In genomic region chr15:60476713-60477112, GRCh38 we compare ENCODE assay signal across 12 cellular contexts. TPM values are rescaled to one million over a fixed set of nuclear protein-coding genes. Genes with fewer than 3 reads are reported as not detected.
DNase-seq lines count a peak whose midpoint lies in the region; ATAC-seq and TF ChIP-seq lines count a peak whose summit lies in the region.
"Had no signal": no experiment of that assay in that cellular context is flagged by ENCODE, and none has a peak within 500 bp of the region (broad histone marks: within the 10 kb centered on the region; RNA-seq: fewer than 3 reads in every experiment).

No MANE protein-coding gene starts in this region.

- no peak for TF ChIP-seq CTCF in mammary epithelial cell (conservative IDR thresholded peaks at IDR 0.05 in 1 of 2, IDR thresholded peaks at IDR 0.05 in 1 of 2; ENCODE audit: extremely low read depth in 1 of 2, insufficient read depth in 1 of 2, low read depth in 1 of 2, low read length in 2 of 2)
- no peak for TF ChIP-seq CTCF in thyroid gland (IDR thresholded peaks at IDR 0.05)

- intact Hi-C loops in mammary epithelial cell (cut with micrococcal nuclease) = no loop called here
- intact Hi-C loops in thyroid gland (cut with DNase I) = no loop called here

- peak overlapping the region in 2 of 3 experiments; percentile 15 to 82 for H3K4me3 ChIP-seq in mammary epithelial cell (replicated peaks in 1 of 3; ENCODE audit: insufficient read depth in 1 of 3, low read depth in 2 of 3, low read length in 3 of 3)
- no peak overlapping the region for H3K4me3 ChIP-seq in thyroid gland (replicated peaks in 1 of 3)

- peak overlapping the region; percentile 11 for H3K4me3 Mint-ChIP-seq in activated CD4-positive, alpha-beta T cell treated with anti-CD3 and anti-CD28 coated beads, Interleukin-2, amount 10 ng/mL, durations not matched to agents 7 days and 5 days

- no peak for ATAC-seq in HG03139 (IDR thresholded peaks at IDR 0.05; ENCODE audit: unreplicated experiment)

- no peak overlapping the region for H3K27ac Mint-ChIP-seq in activated CD4-positive, alpha-beta T cell treated with anti-CD3 and anti-CD28 coated beads, Interleukin-2, amount 10 ng/mL, durations not matched to agents 7 days and 5 days

- no peaks in the 10 kb centered on the region for H3K9me3 Mint-ChIP-seq in activated CD4-positive, alpha-beta T cell treated with anti-CD3 and anti-CD28 coated beads, Interleukin-2, amount 10 ng/mL, durations not matched to agents 7 days and 5 days

- peak overlapping the region; percentile 86 for H3K27ac ChIP-seq in mammary epithelial cell (ENCODE audit: insufficient read depth, low read depth, low read length)
- H3K27ac ChIP-seq in thyroid gland = peak overlapping the region in 1 of 3 donors; percentile 98
- H3K27ac ChIP-seq: brain microvascular endothelial cell had no signal

- H3K36me3 ChIP-seq in mammary epithelial cell (ENCODE audit: insufficient read depth, low read length) = peaks cover 4% of the 10 kb centered on the region
- peaks cover 0 to 4% of the 10 kb centered on the region in 2 donors for H3K36me3 ChIP-seq in thyroid gland

- H3K4me2 ChIP-seq in mammary epithelial cell (ENCODE audit: insufficient read depth, low read depth, low read length) = peak overlapping the region; percentile 97

- H3K9ac ChIP-seq in mammary epithelial cell (ENCODE audit: insufficient read depth, low read length) = no peak overlapping the region

- no peaks in the 10 kb centered on the region for H3K27me3 ChIP-seq in mammary epithelial cell (ENCODE audit: insufficient read depth, low read length)
- H3K27me3 ChIP-seq in thyroid gland = no peaks in the 10 kb centered on the region
- H3K27me3 ChIP-seq: brain microvascular endothelial cell had no signal

- dilution Hi-C loops in mammary epithelial cell (cut with HindIII; ENCODE audit: low sequenced_read_pairs) = no loop called here

- WGBS in mammary epithelial cell (ENCODE audit: low coverage, missing lambda C conversion rate) = 17% methylated on average over 3 of the region's 3 CpGs
- WGBS in thyroid gland, 2 donors = 46 to 50% methylated on average over 3 of the region's 3 CpGs

- POLR2A ChIA-PET in activated CD4-positive, alpha-beta T cell treated with anti-CD3 and anti-CD28 coated beads, Interleukin-2, amount 10 ng/mL, durations not matched to agents 7 days and 5 days (lab: Charles Lee) = interaction anchor here (0.7 kb wide), 1 partner anchor 162 kb away, joined by 5 read pairs; no protein-coding TSS in a partner anchor

- peaks cover 45% of the 10 kb centered on the region for H3K79me2 ChIP-seq in mammary epithelial cell (ENCODE audit: insufficient read depth, low read length)

- no peaks in the 10 kb centered on the region for H4K20me1 ChIP-seq in mammary epithelial cell (ENCODE audit: insufficient read depth, low read length)

- H3K4me1 ChIP-seq in mammary epithelial cell (ENCODE audit: insufficient read depth, low read length) = peaks cover 25% of the 10 kb centered on the region
- H3K4me1 ChIP-seq in thyroid gland = peaks cover 39 to 41% of the 10 kb centered on the region in 2 donors

- CTCF ChIA-PET in activated CD4-positive, alpha-beta T cell treated with anti-CD3 and anti-CD28 coated beads, Interleukin-2, amount 10 ng/mL, durations not matched to agents 7 days and 5 days (lab: Charles Lee) = interaction anchor here (1.0 kb wide), 1 partner anchor 18 kb away, joined by 3 read pairs; no protein-coding TSS in a partner anchor
- CTCF ChIA-PET in mammary epithelial cell (lab: Charles Lee; ENCODE audit: low non-redundant PET) = no interaction called here

- TF ChIP-seq POLR2A in thyroid gland (IDR thresholded peaks at IDR 0.05) = no peak

- no peak overlapping the region for H2AFZ ChIP-seq in mammary epithelial cell (ENCODE audit: low read depth, low read length)

- H3K9me3 ChIP-seq in mammary epithelial cell (replicated peaks; ENCODE audit: insufficient read depth, low read length) (no peaks in the 10 kb centered on the region), thyroid gland (no peaks in the 10 kb centered on the region)

- no TSS peak for BruUV-seq in mammary epithelial cell (replicated peaks; lab: Mats Ljungman, UMichigan)

- no peak for DNase-seq in activated CD4-positive, alpha-beta T cell treated with anti-CD3 and anti-CD28 coated beads, Interleukin-2, amount 10 ng/mL, durations not matched to agents 7 days and 5 days
- DNase-seq in activated CD4-positive, alpha-beta T cell treated with anti-CD3 and anti-CD28 coated beads for 4 hours = no peak
- DNase-seq in NCI-H526 (lab: John Stamatoyannopoulos, UW) (peak; percentile 23 to 57), mammary epithelial cell (no peak), renal cortical epithelial cell (ENCODE audit: low read depth) (peak; percentile 66), dedifferentiated amniotic fluid mesenchymal stem cell (ENCODE audit: extremely low spot score) (no peak), thyroid gland (no peak)
- DNase-seq: AML-193, brain microvascular endothelial cell, hypothalamus, MV-4-11 had no signal

- H3K4me1 Mint-ChIP-seq in activated CD4-positive, alpha-beta T cell treated with anti-CD3 and anti-CD28 coated beads, Interleukin-2, amount 10 ng/mL, durations not matched to agents 7 days and 5 days = peaks cover 59% of the 10 kb centered on the region

- no peaks in the 10 kb centered on the region for H3K27me3 Mint-ChIP-seq in activated CD4-positive, alpha-beta T cell treated with anti-CD3 and anti-CD28 coated beads, Interleukin-2, amount 10 ng/mL, durations not matched to agents 7 days and 5 days

- H3K36me3 Mint-ChIP-seq in activated CD4-positive, alpha-beta T cell treated with anti-CD3 and anti-CD28 coated beads, Interleukin-2, amount 10 ng/mL, durations not matched to agents 7 days and 5 days (ENCODE audit: low read depth) = peaks cover 30% of the 10 kb centered on the region

- in situ Hi-C loops in mammary epithelial cell (cut with MboI; ENCODE audit: low sequenced_read_pairs in 2 of 2) = no loop called here

RNA-seq across cellular contexts. Expression of gene ICE2, which starts 2.2 kb away (rescaled TPM):
- total RNA-seq in activated CD4-positive, alpha-beta T cell treated with anti-CD3 and anti-CD28 coated beads, Interleukin-2, amount 10 ng/mL, durations not matched to agents 7 days and 5 days = 10 to 100 TPM; 70.0 to 77.7 TPM
- total RNA-seq in mammary epithelial cell (10 to 100 TPM; 31.2 to 48.0 TPM), renal cortical epithelial cell (15.5 and 52.8 TPM in 2 replicates), thyroid gland (10 to 100 TPM; 52.6 to 84.5 (median 59.5) TPM)
- polyA plus RNA-seq in mammary epithelial cell = 17.3 TPM
- polyA minus RNA-seq in mammary epithelial cell = 23.4 TPM

Comparison
In these comparisons a context has a peak if more than half of its experiments do, and no peak if none do; other contexts are left out.
1. DNase-seq: peak in NCI-H526 (2 of 2) and renal cortical epithelial cell (single experiment); none in activated CD4-positive, alpha-beta T cell treated with anti-CD3 and anti-CD28 coated beads, Interleukin-2, amount 10 ng/mL, durations not matched to agents 7 days and 5 days (single experiment), activated CD4-positive, alpha-beta T cell treated with anti-CD3 and anti-CD28 coated beads for 4 hours (0 of 2), mammary epithelial cell (single experiment), dedifferentiated amniotic fluid mesenchymal stem cell (single experiment) and thyroid gland (0 of 2).
2. H3K4me3 ChIP-seq: peak in mammary epithelial cell (2 of 3); none in thyroid gland (0 of 3).